9 cellular contexts compared by ENCODE assay signal in the genomic region with DNA sequence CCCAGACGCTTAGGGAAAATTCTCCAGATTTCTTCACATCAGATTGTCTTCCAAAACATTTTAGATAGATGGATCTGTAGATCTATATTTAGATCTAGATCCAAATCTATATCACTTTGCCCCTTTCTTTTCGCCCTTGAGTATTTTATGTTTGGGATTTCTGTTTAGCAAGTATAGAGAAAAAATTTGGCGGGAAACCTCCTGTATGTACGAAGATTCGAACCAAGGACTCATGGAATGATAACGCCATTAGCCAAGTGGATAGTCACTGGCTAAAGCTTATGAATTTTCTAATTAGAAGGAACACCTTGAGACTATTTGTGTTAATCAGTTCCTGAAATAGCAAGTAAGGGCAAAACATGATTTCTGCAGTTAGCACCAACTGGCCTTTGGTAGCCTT.
DNase-seq lines count a peak whose midpoint lies in the region; ATAC-seq and TF ChIP-seq lines count a peak whose summit lies in the region.
"Had no signal": no experiment of that assay in that cellular context is flagged by ENCODE, and none has a peak within 500 bp of the region (broad histone marks: within the 10 kb centered on the region; RNA-seq: fewer than 3 reads in every experiment).

No MANE protein-coding gene starts in this region.

- peak overlapping the region; percentile 69 for H3K9ac ChIP-seq in ES-I3 (ENCODE audit: low read depth, low read length)
- no peak overlapping the region for H3K9ac ChIP-seq in NT2/D1 (ENCODE audit: insufficient read length, low read depth)
- no peak overlapping the region for H3K9ac ChIP-seq in endocrine pancreas (ENCODE audit: control insufficient read depth, insufficient read depth, low read length)
- H3K9ac ChIP-seq in parathyroid adenoma = no peak overlapping the region

- no peaks in the 10 kb centered on the region for H3K9me3 ChIP-seq in ES-I3 (ENCODE audit: control insufficient read depth, insufficient read depth, low read length)
- no peaks in the 10 kb centered on the region for H3K9me3 ChIP-seq in NT2/D1 (ENCODE audit: insufficient read depth, low read length)
- H3K9me3 ChIP-seq in endocrine pancreas (ENCODE audit: control insufficient read depth, low read length) = no peaks in the 10 kb centered on the region
- H3K9me3 ChIP-seq in parathyroid adenoma (ENCODE audit: control insufficient read depth, low read length) = no peaks in the 10 kb centered on the region

- H3K36me3 ChIP-seq in ES-I3 (ENCODE audit: insufficient read depth, low read length) = no peaks in the 10 kb centered on the region
- no peaks in the 10 kb centered on the region for H3K36me3 ChIP-seq in NT2/D1 (ENCODE audit: insufficient read depth, insufficient read length, low read length)
- H3K36me3 ChIP-seq in endocrine pancreas (ENCODE audit: control insufficient read depth, insufficient read depth, low read length) = no peaks in the 10 kb centered on the region
- H3K36me3 ChIP-seq in parathyroid adenoma (ENCODE audit: control insufficient read depth, insufficient read depth, low read length) = no peaks in the 10 kb centered on the region

- 0 out of 2 replicates have a peak, but pooled peaks cover 3% of the 10 kb centered on the region for H3K4me1 ChIP-seq in ES-I3 (ENCODE audit: insufficient read depth, low read length)
- H3K4me1 ChIP-seq in NT2/D1 (ENCODE audit: insufficient read depth, insufficient read length) = no peaks in the 10 kb centered on the region
- H3K4me1 ChIP-seq in endocrine pancreas (ENCODE audit: control insufficient read depth, insufficient read depth, low read length) = peaks cover 11% of the 10 kb centered on the region
- H3K4me1 ChIP-seq in parathyroid adenoma = peaks cover 8% of the 10 kb centered on the region

- ATAC-seq in HG02588 (IDR thresholded peaks at IDR 0.05; ENCODE audit: unreplicated experiment) (no peak), HG02571 (IDR thresholded peaks at IDR 0.05; ENCODE audit: unreplicated experiment) (no peak), HG03175 (IDR thresholded peaks at IDR 0.05; ENCODE audit: unreplicated experiment) (no peak)

- DNase-seq in NT2/D1 (ENCODE audit: low read depth, low spot score) = peak; percentile 1
- DNase-seq in NCI-H226 = no peak
- DNase-seq: activated gamma-delta T cell had no signal

- peak overlapping the region; percentile 86 for H3K27ac ChIP-seq in parathyroid adenoma

- H3K4me3 ChIP-seq in NT2/D1 (ENCODE audit: insufficient read length, low read depth) (no peak overlapping the region), endocrine pancreas (ENCODE audit: control insufficient read depth, insufficient read depth, low read length) (peak overlapping the region; percentile 90), parathyroid adenoma (ENCODE audit: low read depth, low read length) (peak overlapping the region; percentile 60)

- H3K27me3 ChIP-seq in NT2/D1 (ENCODE audit: insufficient read depth, insufficient read length) (no peaks in the 10 kb centered on the region), endocrine pancreas (ENCODE audit: control insufficient read depth, insufficient read depth, low read length) (no peaks in the 10 kb centered on the region), parathyroid adenoma (ENCODE audit: control insufficient read depth, insufficient read depth, low read length) (no peaks in the 10 kb centered on the region)

- peak overlapping the region; percentile 98 for H3K4me2 ChIP-seq in parathyroid adenoma (ENCODE audit: low read length)

- peak overlapping the region; percentile 70 for H2AFZ ChIP-seq in parathyroid adenoma

- no peaks in the 10 kb centered on the region for H3K79me2 ChIP-seq in parathyroid adenoma

- TF ChIP-seq CTCF in parathyroid adenoma (IDR thresholded peaks at IDR 0.05) = no peak
